In the genomic region with DNA sequence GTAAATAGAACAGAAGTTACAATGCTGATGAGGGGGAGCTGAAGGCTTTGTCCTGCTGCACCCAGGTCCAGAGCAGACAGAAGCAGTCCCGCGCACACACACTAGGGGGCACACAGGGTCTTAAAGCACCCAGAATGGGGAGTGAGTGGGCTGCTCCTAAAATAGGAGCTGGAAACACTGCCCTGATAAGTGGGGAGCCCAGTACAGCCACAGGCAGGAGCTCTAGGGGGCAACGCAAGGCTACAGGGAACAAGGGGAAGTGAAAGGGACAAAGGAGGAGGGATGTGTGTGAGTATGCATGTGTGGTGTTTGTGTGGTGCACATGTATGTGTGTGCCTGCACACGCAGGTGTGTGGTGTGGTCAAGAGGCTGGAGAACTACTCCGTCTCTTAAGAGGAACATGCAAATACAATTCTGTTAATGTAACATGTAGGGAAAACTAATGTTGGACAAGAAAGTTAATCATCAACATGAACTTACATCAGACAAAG, we compare ENCODE assay signal across 9 cellular contexts.
A peak's percentile ranks its signal among the peaks of the same experiment; 100 is the strongest.
DNase-seq lines count a peak whose midpoint lies in the region; ATAC-seq, FAIRE-seq and TF ChIP-seq lines count a peak whose summit lies in the region.
"Had no signal": no experiment of that assay in that cellular context is flagged by ENCODE, and none has a peak within 500 bp of the region (broad histone marks: within the 10 kb centered on the region; RNA-seq: fewer than 3 reads in every experiment).

No MANE protein-coding gene starts in this region.

- TF ChIP-seq POLR2A in K562 (conservative IDR thresholded peaks at IDR 0.05) = no peak

- H3K4me3 ChIP-seq in GM06990 (replicated peaks; ENCODE audit: low read depth, low read length) = no peak overlapping the region
- H3K4me3 ChIP-seq in K562 = no peak overlapping the region
- no peak overlapping the region for H3K4me3 ChIP-seq in mesenchymal stem cell (ENCODE audit: insufficient read depth in 1 of 2, low read depth in 1 of 2, low read length in 2 of 2)

- H2BK15ac ChIP-seq in mesenchymal stem cell (ENCODE audit: low read depth, poor library complexity, severe bottlenecking) = no peak overlapping the region

- no peak overlapping the region for H2BK5ac ChIP-seq in mesenchymal stem cell (ENCODE audit: low read depth, low read length, poor library complexity, severe bottlenecking)

- H2AFZ ChIP-seq in K562 (ENCODE audit: low read depth, low read length) (0 out of 2 replicates have a peak overlapping the region, but pooled peaks have one; percentile 17), mesenchymal stem cell (ENCODE audit: low read depth, low read length) (no peak overlapping the region)

- H3K27ac ChIP-seq in K562 (ENCODE audit: extremely low read depth, low read depth, low read length) (no peak overlapping the region), mesenchymal stem cell (ENCODE audit: low read length, poor library complexity, severe bottlenecking) (peak overlapping the region; percentile 15)

- no peak overlapping the region for H3K23ac ChIP-seq in mesenchymal stem cell (ENCODE audit: low read length in 2 of 2)

- H4K20me1 ChIP-seq in K562 (replicated peaks; ENCODE audit: control insufficient read depth, insufficient read depth, low read length) = 0 out of 2 replicates have a peak, but pooled peaks cover 4% of the 10 kb centered on the region

- H3K79me1 ChIP-seq in mesenchymal stem cell (replicated peaks; ENCODE audit: low read length, poor library complexity, severe bottlenecking) = peaks cover 24% of the 10 kb centered on the region

- WGBS in K562 (ENCODE audit: insufficient coverage, low coverage, missing lambda C conversion rate) = 38% methylated on average over 5 of the region's 5 CpGs
- 31% methylated on average over 4 of the region's 5 CpGs for WGBS in mesenchymal stem cell

- H3K4ac ChIP-seq in mesenchymal stem cell (ENCODE audit: low read depth in 1 of 2, low read length in 2 of 2) = no peak overlapping the region

- no TSS peak for BruUV-seq in K562 (replicated peaks; lab: Mats Ljungman, UMichigan)

- no peak overlapping the region for H2AK5ac ChIP-seq in mesenchymal stem cell (ENCODE audit: low read length, severe bottlenecking)

- peak; percentile 37 for DNase-seq in 8988T
- DNase-seq in GM06990 (ENCODE audit: extremely low read depth, insufficient read length) = peak; percentile 30
- peak; percentile 12 for DNase-seq in NCI-H748 treated with DMSO at 0.1 percent for 48 hours (lab: John Stamatoyannopoulos, UW)
- DNase-seq in K562 (ENCODE audit: extremely low read depth in 1 of 4, low spot score in 3 of 4) = peak; percentile 71 to 80 (median 76)
- peak; percentile 70 for DNase-seq in mesenchymal stem cell
- no peak for DNase-seq in putamen (ENCODE audit: low spot score)
- no peak for DNase-seq in NCI-H146 (lab: John Stamatoyannopoulos, UW)

- H3K4me2 ChIP-seq in K562 (ENCODE audit: insufficient read depth, low read length) (no peak overlapping the region), mesenchymal stem cell (ENCODE audit: low read length, poor library complexity, severe bottlenecking) (peak overlapping the region; percentile 24)

- H3K79me2 ChIP-seq in K562 (ENCODE audit: control insufficient read depth, insufficient read depth, low read length) = peaks cover 6% of the 10 kb centered on the region; the same call in 2 of the 3 replicates

- H3K4me1 ChIP-seq in K562 (replicated peaks in 1 of 2; ENCODE audit: control insufficient read depth in 2 of 2, insufficient read depth in 2 of 2, low read length in 2 of 2) (peaks cover 3 to 4% of the 10 kb centered on the region in 2 experiments; a peak in 4 of 5 replicates), mesenchymal stem cell (ENCODE audit: control insufficient read depth, insufficient read depth, low read depth, low read length) (peaks cover 6% of the 10 kb centered on the region)

- peak; percentile 56 to 85 for TF ChIP-seq RAD21 in K562 (CRISPR knock-in tag; conservative IDR thresholded peaks at IDR 0.05 in 1 of 2, IDR thresholded peaks at IDR 0.05 in 1 of 2)

- H3K9me3 ChIP-seq in K562 (replicated peaks; ENCODE audit: control insufficient read depth, insufficient read depth, low read depth, low read length) (no peaks in the 10 kb centered on the region), mesenchymal stem cell (ENCODE audit: control insufficient read depth, low read length) (no peaks in the 10 kb centered on the region)

- ATAC-seq in HG02623 (IDR thresholded peaks at IDR 0.05; ENCODE audit: unreplicated experiment) (peak; percentile 67), K562 (peak; percentile 99)

- H3K18ac ChIP-seq in mesenchymal stem cell (ENCODE audit: low read depth in 1 of 2, low read length in 2 of 2) = peak overlapping the region in 1 of 2 experiments; percentile 11

- H4K91ac ChIP-seq in mesenchymal stem cell (ENCODE audit: low read length) = no peak overlapping the region

- H2BK12ac ChIP-seq in mesenchymal stem cell (ENCODE audit: low read length in 2 of 2) = no peak overlapping the region

- H3K27me3 ChIP-seq in GM06990 (replicated peaks; ENCODE audit: control insufficient read depth, insufficient read depth, low read length) = no peaks in the 10 kb centered on the region
- H3K27me3 ChIP-seq in K562 (ENCODE audit: control insufficient read depth in 2 of 2, insufficient read depth in 2 of 2, low read length in 2 of 2) = no peaks in the 10 kb centered on the region
- H3K27me3 ChIP-seq in mesenchymal stem cell (ENCODE audit: control insufficient read depth in 1 of 2, insufficient read depth in 1 of 2, low read length in 2 of 2) = no peaks in the 10 kb centered on the region

- H4K8ac ChIP-seq in mesenchymal stem cell (ENCODE audit: low read length) = no peak overlapping the region

- H3K36me3 ChIP-seq in GM06990 (ENCODE audit: control insufficient read depth, insufficient read depth, low read length) (no peaks in the 10 kb centered on the region), K562 (ENCODE audit: control insufficient read depth, insufficient read depth, low read length) (peaks cover 37% of the 10 kb centered on the region), mesenchymal stem cell (ENCODE audit: control insufficient read depth in 1 of 2, insufficient read depth in 2 of 2, low read depth in 1 of 2, low read length in 2 of 2) (peaks cover 5 to 20% of the 10 kb centered on the region in 2 experiments)

- peak; percentile 77 for TF ChIP-seq CTCF in GM06990 (IDR thresholded peaks at IDR 0.05; ENCODE audit: insufficient read depth, low read length, poor library complexity, severe bottlenecking)
- TF ChIP-seq CTCF in K562 (IDR thresholded peaks at IDR 0.05 in 2 of 3, conservative IDR thresholded peaks at IDR 0.05 in 1 of 3; ENCODE audit: insufficient read depth in 2 of 3, low read depth in 1 of 3, low read length in 3 of 3) = peak; percentile 81 to 87 (median 86)

- POLR2A ChIA-PET in K562 (lab: Yijun Ruan, JAX) = interaction anchor here (0.6 to 1.3 kb wide), 3 partner anchors 187 to 356 kb away, joined by 3 to 6 read pairs (median 3); no protein-coding TSS in a partner anchor

- no peaks in the 10 kb centered on the region for H3K9me1 ChIP-seq in K562 (ENCODE audit: control insufficient read depth, insufficient read depth, low read length)

- CTCF ChIA-PET in K562 (lab: Yijun Ruan, JAX; ENCODE audit: low intra/inter-chr PET ratio) = interaction anchor here (0.6 to 1.0 kb wide), 2 partner anchors 192 to 263 kb away, joined by 3 to 6 read pairs; partner anchors contain the start of gene ROR2

- TF ChIP-seq EP300 in K562 (IDR thresholded peaks at IDR 0.05; ENCODE audit: low read length) = no peak

- FAIRE-seq in K562 (lab: Jason Lieb, UNC) = peak; percentile 83
- FAIRE-seq: islet of Langerhans had no signal

- H3K14ac ChIP-seq in mesenchymal stem cell (ENCODE audit: low read length in 2 of 2) = no peak overlapping the region

- intact Hi-C loops in K562 (cut with micrococcal nuclease) = loop anchor here (5.0 to 10.0 kb wide), 2 partner anchors 219 to 356 kb away; partner anchors contain the start of gene SPTLC1

- in situ Hi-C loops in K562 (cut with MboI) = no loop called here

- no peak overlapping the region for H2BK120ac ChIP-seq in mesenchymal stem cell (ENCODE audit: low read depth, low read length)

- H3K9ac ChIP-seq in K562 (ENCODE audit: insufficient read depth in 1 of 2, low read depth in 2 of 2, low read length in 2 of 2) (no peak overlapping the region), mesenchymal stem cell (ENCODE audit: low read length) (no peak overlapping the region)

TF ChIP-seq in K562, 482 proteins besides CTCF, POLR2A, EP300 and RAD21 (continues in another document):
- TF ChIP-seq ETV5 (CRISPR knock-in tag; IDR thresholded peaks at IDR 0.05; ENCODE audit: low read depth) (no peak), PHF20 (IDR thresholded peaks at IDR 0.05; ENCODE audit: partially characterized antibody) (no peak), NELFE (IDR thresholded peaks at IDR 0.05; ENCODE audit: insufficient read depth, insufficient read length) (no peak), EGR1 (conservative IDR thresholded peaks at IDR 0.05) (peak; percentile 58; the same call in 1 of the 2 replicates), XRCC5 (IDR thresholded peaks at IDR 0.05; ENCODE audit: low read depth, low read length) (0 out of 2 replicates have a peak, but pooled peaks have one; percentile 45), FOXK1 (CRISPR knock-in tag; IDR thresholded peaks at IDR 0.05; ENCODE audit: borderline replicate concordance) (no peak), SMC3 (conservative IDR thresholded peaks at IDR 0.05; ENCODE audit: insufficient read depth, low read depth, low read length) (peak; percentile 84), LEF1 (IDR thresholded peaks at IDR 0.05) (no peak), BCOR (IDR thresholded peaks at IDR 0.05) (no peak), THAP7 (CRISPR knock-in tag; IDR thresholded peaks at IDR 0.05) (no peak), NR1H2 (CRISPR knock-in tag; IDR thresholded peaks at IDR 0.05) (no peak), LCOR (CRISPR knock-in tag; IDR thresholded peaks at IDR 0.05) (0 out of 2 replicates have a peak, but pooled peaks have one; percentile 26), STAG1 (CRISPR knock-in tag; IDR thresholded peaks at IDR 0.05; ENCODE audit: borderline replicate concordance) (peak; percentile 58; the same call in 1 of the 2 replicates), XRCC3 (IDR thresholded peaks at IDR 0.05) (no peak), SMARCA5 (IDR thresholded peaks at IDR 0.05) (0 out of 2 replicates have a peak, but pooled peaks have one; percentile 41), RB1 (IDR thresholded peaks at IDR 0.05; ENCODE audit: low read depth) (peak; percentile 59)

Comparison
In these comparisons a context has a peak if more than half of its experiments do, and no peak if none do; other contexts are left out.
1. DNase-seq: peak in 8988T (single experiment), GM06990 (single experiment), NCI-H748 treated with DMSO at 0.1 percent for 48 hours (single experiment), K562 (4 of 4) and mesenchymal stem cell (single experiment); none in putamen (single experiment) and NCI-H146 (single experiment).